ENCODE assay signal across 1 cellular context in genomic region chr22:24553597-24554315, GRCh38.
A peak's percentile ranks its signal among the peaks of the same experiment; 100 is the strongest.
TF ChIP-seq lines count a peak whose summit lies in the region.

No MANE protein-coding gene starts in this region.

TF ChIP-seq in H1, 55 proteins besides CTCF, POLR2A, EP300 and RAD21:
- TF ChIP-seq HDAC2 (IDR thresholded peaks at IDR 0.05; ENCODE audit: borderline replicate concordance in 1 of 2, low read depth in 2 of 2, low read length in 2 of 2) (no peak), RNF2 (IDR thresholded peaks at IDR 0.05; ENCODE audit: borderline replicate concordance, low read depth, low read length, missing control alignments, poor library complexity, severe bottlenecking) (no peak), YY1 (IDR thresholded peaks at IDR 0.05; ENCODE audit: low read depth, low read length) (no peak), GTF2F1 (IDR thresholded peaks at IDR 0.05; ENCODE audit: borderline replicate concordance, low read depth, low read length) (no peak), GABPA (IDR thresholded peaks at IDR 0.05; ENCODE audit: borderline replicate concordance, insufficient read depth, low read length) (no peak), POLR2AphosphoS5 (IDR thresholded peaks at IDR 0.05; ENCODE audit: low read depth, low read length) (peak; percentile 8; the same call in 1 of the 2 replicates), KDM1A (IDR thresholded peaks at IDR 0.05; ENCODE audit: borderline replicate concordance, low read length) (no peak), RXRA (IDR thresholded peaks at IDR 0.05; ENCODE audit: insufficient read depth, low read depth, low read length) (no peak)
